Comparison of ENCODE assay signal across 8 cellular contexts in genomic region chr21:42009831-42010506, GRCh38. TPM values are rescaled to one million over a fixed set of nuclear protein-coding genes. Genes with fewer than 3 reads are reported as not detected.
DNase-seq lines count a peak whose midpoint lies in the region; ATAC-seq lines count a peak whose summit lies in the region.

TSS of gene ZBTB21 (minus strand) at chr21:42010360. CDS start at chr21:41994095, 16,265 bp downstream.

- H3K4me3 Mint-ChIP-seq in CD4-positive, alpha-beta memory T cell, result peak within 1 kb of the TSS; percentile 96 to 100 (median 98)

- H3K27me3 Mint-ChIP-seq in CD4-positive, alpha-beta memory T cell, result peaks cover 1 to 5% of the 10 kb centered on the region in 2 donors

- POLR2A ChIA-PET in CD4-positive, alpha-beta memory T cell (lab: Charles Lee; ENCODE audit: partially characterized antibody), result interaction anchor here (0.7 to 8.4 kb wide), 12 partner anchors 16 to 727 kb away, joined by 3 to 147 read pairs (median 6); partner anchors contain the start of gene MX2

- H3K4me3 ChIP-seq in CD4-positive, alpha-beta memory T cell (ENCODE audit: low read length in 2 of 2), result peak within 1 kb of the TSS; percentile 37 to 83

- H3K4me1 Mint-ChIP-seq in CD4-positive, alpha-beta memory T cell, result peaks cover 18 to 52% (median 27%) of the 10 kb centered on the region in 4 donors

- CTCF ChIA-PET in CD4-positive, alpha-beta memory T cell (lab: Charles Lee; ENCODE audit: partially characterized antibody), result interaction anchor here (2.1 to 3.1 kb wide), 3 partner anchors 53 to 107 kb away, joined by 7 to 27 read pairs (median 19); no protein-coding TSS in a partner anchor

- H3K36me3 Mint-ChIP-seq in CD4-positive, alpha-beta memory T cell, result peaks cover 5 to 23% of the 10 kb centered on the region in 2 donors

- no peaks in the 10 kb centered on the region for H3K36me3 ChIP-seq in CD4-positive, alpha-beta memory T cell (ENCODE audit: insufficient read depth, low read length)

- no peaks in the 10 kb centered on the region for H3K9me3 ChIP-seq in CD4-positive, alpha-beta memory T cell (ENCODE audit: control insufficient read depth in 1 of 2, low read length in 2 of 2)

- H3K27ac Mint-ChIP-seq in CD4-positive, alpha-beta memory T cell, result peak within 1 kb of the TSS; percentile 100

- intact Hi-C loops in CD4-positive, alpha-beta memory T cell (cut with micrococcal nuclease), result loop anchor here (1.0 to 2.0 kb wide), 4 partner anchors 52 to 486 kb away; partner anchors contain the start of gene RSPH1

- peak; percentile 98 for DNase-seq in CD4-positive, alpha-beta memory T cell
- DNase-seq in HS-5 (ENCODE audit: low read depth) (peak; percentile 90), lung microvascular endothelial cell (ENCODE audit: low read depth in 2 of 2) (peak; percentile 98 to 99)
- peak; percentile 97 for DNase-seq in NK-92 treated with Interleukin-12 subunit alpha and Interleukin-12 subunit beta, amount 100 ng/mL, for 24 hours (lab: John Stamatoyannopoulos, UW)
- peak; percentile 99 for DNase-seq in activated CD8-positive, alpha-beta memory T cell treated with anti-CD3 and anti-CD28 coated beads for 24 hours
- DNase-seq in effector CD8-positive, alpha-beta T cell (lab: John Stamatoyannopoulos, UW), result peak; percentile 98
- peak; percentile 97 to 98 (median 97) for DNase-seq in stimulated activated CD4-positive, alpha-beta T cell treated with anti-CD3 and anti-CD28 coated beads, TNF-alpha, amount 100 ng/mL, for 48 hours (ENCODE audit: low read depth in 3 of 3)

- peak within 1 kb of the TSS; percentile 91 for H3K27ac ChIP-seq in CD4-positive, alpha-beta memory T cell (ENCODE audit: low read depth, low read length)

- peaks cover 19% of the 10 kb centered on the region for H3K4me1 ChIP-seq in CD4-positive, alpha-beta memory T cell (ENCODE audit: insufficient read depth, low read length)

- no peaks in the 10 kb centered on the region for H3K27me3 ChIP-seq in CD4-positive, alpha-beta memory T cell (ENCODE audit: insufficient read depth, low read length)

- peak; percentile 70 for ATAC-seq in GM19467 (IDR thresholded peaks at IDR 0.05; ENCODE audit: unreplicated experiment)

- H3K9me3 Mint-ChIP-seq in CD4-positive, alpha-beta memory T cell, result peaks cover 0 to 5% (median 2%) of the 10 kb centered on the region in 8 donors

RNA-seq across cellular contexts. Expression of gene ZBTB21, which starts in this region (rescaled TPM):
- 10 to 100 TPM; 20.4 to 21.7 TPM for total RNA-seq in CD4-positive, alpha-beta memory T cell
- polyA plus RNA-seq in CD4-positive, alpha-beta memory T cell, result 1 to 10 TPM; 4.3 to 6.7 TPM
- 2.4 and 3.0 TPM in 2 replicates for total RNA-seq in lung microvascular endothelial cell

Comparison
In these comparisons a context has a peak if more than half of its experiments do, and no peak if none do; other contexts are left out.
1. Peak in every context shown above with its lines: DNase-seq, ATAC-seq, H3K4me3 ChIP-seq and H3K27ac ChIP-seq.